Comparison of ENCODE assay signal across 14 cellular contexts in genomic region chr4:173525118-173526033, GRCh38. TPM values are rescaled to one million over a fixed set of nuclear protein-coding genes. Genes with fewer than 3 reads are reported as not detected.
DNase-seq lines count a peak whose midpoint lies in the region; ATAC-seq and TF ChIP-seq lines count a peak whose summit lies in the region.
"Had no signal": no experiment of that assay in that cellular context is flagged by ENCODE, and none has a peak within 500 bp of the region (broad histone marks: within the 10 kb centered on the region; RNA-seq: fewer than 3 reads in every experiment).

No MANE protein-coding gene starts in this region.

- no peaks in the 10 kb centered on the region for H3K9me3 ChIP-seq in suprapubic skin
- no peaks in the 10 kb centered on the region for H3K9me3 ChIP-seq in prostate gland
- H3K9me3 ChIP-seq: neutrophil had no signal

- peaks cover 7% of the 10 kb centered on the region for H3K36me3 Mint-ChIP-seq in activated CD4-positive, alpha-beta T cell treated with anti-CD3 and anti-CD28 coated beads for 36 hours (ENCODE audit: low read depth)
- H3K36me3 Mint-ChIP-seq in memory B cell = peaks cover 4% of the 10 kb centered on the region

- intact Hi-C loops in activated CD4-positive, alpha-beta T cell treated with anti-CD3 and anti-CD28 coated beads for 36 hours (cut with DNase I, micrococcal nuclease) = no loop called here
- intact Hi-C loops in prostate gland (cut with DNase I) = no loop called here

- POLR2A ChIA-PET in activated CD4-positive, alpha-beta T cell treated with anti-CD3 and anti-CD28 coated beads for 36 hours (lab: Charles Lee) = no interaction called here

- peak overlapping the region; percentile 2 for H3K4me3 Mint-ChIP-seq in activated CD4-positive, alpha-beta T cell treated with anti-CD3 and anti-CD28 coated beads for 36 hours
- no peak overlapping the region for H3K4me3 Mint-ChIP-seq in memory B cell

- peaks cover 2% of the 10 kb centered on the region for H3K9me3 Mint-ChIP-seq in activated CD4-positive, alpha-beta T cell treated with anti-CD3 and anti-CD28 coated beads for 36 hours (ENCODE audit: low read depth)
- peaks cover 16% of the 10 kb centered on the region for H3K9me3 Mint-ChIP-seq in memory B cell

- H3K4me3 ChIP-seq in suprapubic skin (peak overlapping the region; percentile 55), prostate gland (no peak overlapping the region)
- H3K4me3 ChIP-seq: PC-9, tibial nerve had no signal

- H3K27me3 ChIP-seq in suprapubic skin (peaks cover 100% of the 10 kb centered on the region), prostate gland (replicated peaks; ENCODE audit: insufficient read depth) (peaks cover 66% of the 10 kb centered on the region)

- peaks cover 85% of the 10 kb centered on the region for H3K27me3 Mint-ChIP-seq in activated CD4-positive, alpha-beta T cell treated with anti-CD3 and anti-CD28 coated beads for 36 hours
- peaks cover 42% of the 10 kb centered on the region for H3K27me3 Mint-ChIP-seq in memory B cell

- H3K36me3 ChIP-seq in suprapubic skin (no peaks in the 10 kb centered on the region), prostate gland (no peaks in the 10 kb centered on the region)
- H3K36me3 ChIP-seq: neutrophil, tibial nerve had no signal

- peaks cover 28% of the 10 kb centered on the region for H3K4me1 Mint-ChIP-seq in activated CD4-positive, alpha-beta T cell treated with anti-CD3 and anti-CD28 coated beads for 36 hours
- peaks cover 5% of the 10 kb centered on the region for H3K4me1 Mint-ChIP-seq in memory B cell

- WGBS in suprapubic skin = 25% methylated on average over 49 of the region's 49 CpGs
- WGBS in prostate gland = 15% methylated on average over 49 of the region's 49 CpGs

- H3K4me1 ChIP-seq in suprapubic skin (peaks cover 43% of the 10 kb centered on the region), prostate gland (replicated peaks) (peaks cover 4% of the 10 kb centered on the region)

- TF ChIP-seq EP300 in suprapubic skin (IDR thresholded peaks at IDR 0.05) = no peak

- TF ChIP-seq POLR2A in suprapubic skin (IDR thresholded peaks at IDR 0.05) (no peak), prostate gland (IDR thresholded peaks at IDR 0.05) (no peak)

- DNase-seq in activated CD4-positive, alpha-beta T cell treated with anti-CD3 and anti-CD28 coated beads for 36 hours = no peak
- DNase-seq in activated CD4-positive, alpha-beta T cell treated with anti-CD3 and anti-CD28 coated beads, Interleukin-2, amount 50 U/mL, for 48 hours = no peak
- DNase-seq in ecto neural progenitor cell (ENCODE audit: low spot score) (peak; percentile 70), memory B cell (ENCODE audit: low spot score in 2 of 2) (peak in 1 of 2 donors; percentile 9), suprapubic skin (ENCODE audit: low spot score in 2 of 2) (no peak), prostate gland (ENCODE audit: low spot score) (no peak), NCI-H526 treated with DMSO at 0.1 percent for 48 hours (lab: John Stamatoyannopoulos, UW) (no peak), NCI-H1694 (lab: John Stamatoyannopoulos, UW) (no peak)
- DNase-seq: activated gamma-delta T cell treated with Interleukin-2 at 50 U/mL for 16 hours, DND-41, NCI-H2029 treated with DMSO at 0.1 percent for 48 hours, PC-9 had no signal

- H3K27ac Mint-ChIP-seq in activated CD4-positive, alpha-beta T cell treated with anti-CD3 and anti-CD28 coated beads for 36 hours = no peak overlapping the region
- peak overlapping the region; percentile 50 for H3K27ac Mint-ChIP-seq in memory B cell

- ATAC-seq in activated CD4-positive, alpha-beta T cell treated with anti-CD3 and anti-CD28 coated beads for 36 hours = no peak
- no peak for ATAC-seq in memory B cell (ENCODE audit: low read depth)

- no peak for TF ChIP-seq CTCF in suprapubic skin (IDR thresholded peaks at IDR 0.05)
- TF ChIP-seq CTCF in prostate gland (IDR thresholded peaks at IDR 0.05) = no peak

- no peak overlapping the region for H3K27ac ChIP-seq in suprapubic skin
- H3K27ac ChIP-seq in prostate gland = no peak overlapping the region
- H3K27ac ChIP-seq: neutrophil, PC-9, tibial nerve had no signal

- CTCF ChIA-PET in activated CD4-positive, alpha-beta T cell treated with anti-CD3 and anti-CD28 coated beads for 36 hours (lab: Charles Lee) = interaction anchor here (0.6 to 0.7 kb wide), 2 partner anchors 105 to 239 kb away, joined by 3 read pairs; no protein-coding TSS in a partner anchor

RNA-seq across cellular contexts. Expression of gene HAND2, which starts 4.7 kb away (rescaled TPM):
- not detected for total RNA-seq in activated CD4-positive, alpha-beta T cell treated with anti-CD3 and anti-CD28 coated beads for 36 hours
- total RNA-seq in suprapubic skin (1 to 10 TPM in 3 of 4 donors, under 1 TPM in 1; 0.96 to 5.0 (median 3.3) TPM), prostate gland (1 to 10 TPM in 1 of 2 donors, not detected in 1; 7.5 TPM)
- total RNA-seq: PC-9 had no signal
